20 cellular contexts compared by ENCODE assay signal in the genomic region with DNA sequence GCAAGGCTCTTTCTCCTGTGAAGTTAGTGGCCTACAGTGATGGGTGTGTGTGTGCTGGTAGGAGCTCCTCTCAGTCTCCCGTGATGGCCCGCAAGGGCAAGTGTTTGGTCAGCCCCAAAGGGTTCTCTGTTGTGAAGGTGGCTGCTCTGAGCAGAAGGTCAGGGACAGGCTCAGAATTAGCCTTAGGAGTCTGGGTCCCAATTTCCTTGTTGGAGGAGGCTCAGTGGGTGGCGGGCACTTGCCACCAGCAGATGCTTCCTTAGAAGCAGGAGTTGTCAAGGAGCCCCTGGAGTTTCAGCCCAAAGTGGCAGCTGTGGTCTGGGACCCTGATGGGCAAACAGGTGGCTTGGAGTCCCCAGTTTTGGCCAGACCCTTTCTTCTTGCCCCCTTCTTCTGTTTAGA.
DNase-seq lines count a peak whose midpoint lies in the region; ATAC-seq, FAIRE-seq and TF ChIP-seq lines count a peak whose summit lies in the region.
"Had no signal": no experiment of that assay in that cellular context is flagged by ENCODE, and none has a peak within 500 bp of the region (broad histone marks: within the 10 kb centered on the region; RNA-seq: fewer than 3 reads in every experiment).

No MANE protein-coding gene starts in this region.

- in situ Hi-C loops in gastrocnemius medialis (cut with MboI; ENCODE audit: low sequenced_read_pairs in 4 of 4), result no loop called here

- no peak for FAIRE-seq in A549 (lab: Jason Lieb, UNC)
- FAIRE-seq: G401.6, GM12892, small intestine had no signal

- no peak for ATAC-seq in A549
- ATAC-seq in gastrocnemius medialis, result no peak
- ATAC-seq in GM18861 (IDR thresholded peaks at IDR 0.05; ENCODE audit: unreplicated experiment), result no peak
- ATAC-seq: activated CD4-positive, CD25-positive, alpha-beta regulatory T cell treated with anti-CD3 and anti-CD28 coated beads, Interleukin-2, amount 50 U/mL, for 24 hours; activated naive CD4-positive, alpha-beta T cell treated with anti-CD3 and anti-CD28 coated beads, Interleukin-2, amount 50 U/mL, for 72 hours; stimulated activated naive B cell treated with anti-CD40 and anti-IgM and Interleukin-4, amounts not matched to agents 10 μg/mL and 1 μg/mL and 100 μg/mL, for 72 hours had no signal

- CTCF ChIA-PET in A549 (lab: Yijun Ruan, JAX), result interaction anchor here (1.2 to 3.1 kb wide), 2 partner anchors 15 to 52 kb away, joined by 3 to 16 read pairs; no protein-coding TSS in a partner anchor

- no peak for TF ChIP-seq EP300 in A549 (IDR thresholded peaks at IDR 0.05)

- WGBS in A549 (ENCODE audit: missing lambda C conversion rate), result 95% methylated on average over 3 of the region's 3 CpGs

- TF ChIP-seq RAD21 in A549 (conservative IDR thresholded peaks at IDR 0.05 in 1 of 2, IDR thresholded peaks at IDR 0.05 in 1 of 2), result no peak

- H3K27ac ChIP-seq in A549 (peak overlapping the region; percentile 93 to 98), Peyer's patch (peak overlapping the region in 1 of 4 donors; percentile 70), gastrocnemius medialis (peak overlapping the region; percentile 75 to 93 (median 91)), left ventricle myocardium inferior (replicated peaks) (no peak overlapping the region)
- H3K27ac ChIP-seq: ovary had no signal

- H3K36me3 ChIP-seq in Peyer's patch, result no peaks in the 10 kb centered on the region
- no peaks in the 10 kb centered on the region for H3K36me3 ChIP-seq in gastrocnemius medialis
- no peaks in the 10 kb centered on the region for H3K36me3 ChIP-seq in left ventricle myocardium inferior
- H3K36me3 ChIP-seq: ovary had no signal

- H3K4me2 ChIP-seq in A549, result peak overlapping the region; percentile 82; the same call in 2 of the 3 replicates

- intact Hi-C loops in gastrocnemius medialis (cut with DNase I; ENCODE audit: low total_unique reads), result loop anchor here (5.0 to 10.0 kb wide), 2 partner anchors 150 to 188 kb away; a partner anchor contains a TSS
- intact Hi-C loops in left ventricle myocardium inferior (cut with micrococcal nuclease), result no loop called here

- no peak for TF ChIP-seq POLR2A in A549 (IDR thresholded peaks at IDR 0.05; ENCODE audit: low read length)
- TF ChIP-seq POLR2A in Peyer's patch (IDR thresholded peaks at IDR 0.05), result no peak
- no peak for TF ChIP-seq POLR2A in gastrocnemius medialis (IDR thresholded peaks at IDR 0.05)

- POLR2A ChIA-PET in A549 (lab: Yijun Ruan, JAX), result no interaction called here

- H3K27me3 ChIP-seq in Peyer's patch (no peaks in the 10 kb centered on the region), gastrocnemius medialis (no peaks in the 10 kb centered on the region), left ventricle myocardium inferior (ENCODE audit: low read depth) (no peaks in the 10 kb centered on the region)
- H3K27me3 ChIP-seq: ovary had no signal

- DNase-seq in A549 (ENCODE audit: low read depth in 1 of 2, low spot score in 1 of 2), result no peak
- DNase-seq in Peyer's patch, result peak in 2 of 3 donors; percentile 18 to 26
- peak; percentile 34 for DNase-seq in islet precursor cell
- DNase-seq in gastrocnemius medialis, result no peak
- DNase-seq in stimulated activated CD4-positive, alpha-beta T cell treated with anti-CD3 and anti-CD28 coated beads, Interleukin-4, amount 100 ng/mL, for 1 hour, result no peak
- no peak for DNase-seq in AG08395 (ENCODE audit: low spot score)
- DNase-seq in left ventricle myocardium inferior, result no peak
- DNase-seq: activated T-cell treated with anti-CD3 and anti-CD28 coated beads, Interleukin-2, amount 50 U/mL, for 24 hours; COR-L47; GOT3; NCI-H146; small intestine; stimulated activated naive B cell treated with anti-CD40 and anti-IgM and Interleukin-4, amounts not matched to agents 10 μg/mL and 1 μg/mL and 100 μg/mL, for 72 hours had no signal

- H3K9me3 ChIP-seq in A549, result no peaks in the 10 kb centered on the region
- no peaks in the 10 kb centered on the region for H3K9me3 ChIP-seq in Peyer's patch
- H3K9me3 ChIP-seq in gastrocnemius medialis, result no peaks in the 10 kb centered on the region
- H3K9me3 ChIP-seq in left ventricle myocardium inferior (replicated peaks), result no peaks in the 10 kb centered on the region
- H3K9me3 ChIP-seq: mucosa of descending colon, ovary had no signal

- TF ChIP-seq CTCF in A549 (IDR thresholded peaks at IDR 0.05) (no peak), Peyer's patch (IDR thresholded peaks at IDR 0.05) (no peak), gastrocnemius medialis (IDR thresholded peaks at IDR 0.05 in 4 of 5, conservative IDR thresholded peaks at IDR 0.05 in 1 of 5) (no peak), left ventricle myocardium inferior (IDR thresholded peaks at IDR 0.05; ENCODE audit: borderline replicate concordance) (no peak)

- H3K4me1 ChIP-seq in A549 (peaks cover 67% of the 10 kb centered on the region), Peyer's patch (peaks cover 0 to 10% (median 0%) of the 10 kb centered on the region in 4 donors), gastrocnemius medialis (peaks cover 63 to 79% of the 10 kb centered on the region in 2 donors), left ventricle myocardium inferior (peaks cover 38% of the 10 kb centered on the region)

- H3K4me3 ChIP-seq in A549 (no peak overlapping the region), Peyer's patch (no peak overlapping the region), gastrocnemius medialis (no peak overlapping the region), left ventricle myocardium inferior (no peak overlapping the region)
- H3K4me3 ChIP-seq: mucosa of descending colon, ovary had no signal

TF ChIP-seq in A549, 52 proteins besides CTCF, POLR2A, EP300 and RAD21:
- TF ChIP-seq JUN (IDR thresholded peaks at IDR 0.05), result no peak
- no peak for TF ChIP-seq CHD4 (IDR thresholded peaks at IDR 0.05; ENCODE audit: borderline replicate concordance)
- no peak for TF ChIP-seq TFCP2L1 (CRISPR knock-in tag; IDR thresholded peaks at IDR 0.05)
- TF ChIP-seq CEBPB (IDR thresholded peaks at IDR 0.05), result no peak
- TF ChIP-seq, protein P1, sequence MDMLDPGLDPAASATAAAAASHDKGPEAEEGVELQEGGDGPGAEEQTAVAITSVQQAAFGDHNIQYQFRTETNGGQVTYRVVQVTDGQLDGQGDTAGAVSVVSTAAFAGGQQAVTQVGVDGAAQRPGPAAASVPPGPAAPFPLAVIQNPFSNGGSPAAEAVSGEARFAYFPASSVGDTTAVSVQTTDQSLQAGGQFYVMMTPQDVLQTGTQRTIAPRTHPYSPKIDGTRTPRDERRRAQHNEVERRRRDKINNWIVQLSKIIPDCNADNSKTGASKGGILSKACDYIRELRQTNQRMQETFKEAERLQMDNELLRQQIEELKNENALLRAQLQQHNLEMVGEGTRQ (IDR thresholded peaks at IDR 0.05), result no peak
- no peak for TF ChIP-seq RFX5 (IDR thresholded peaks at IDR 0.05)
- TF ChIP-seq, protein P2, sequence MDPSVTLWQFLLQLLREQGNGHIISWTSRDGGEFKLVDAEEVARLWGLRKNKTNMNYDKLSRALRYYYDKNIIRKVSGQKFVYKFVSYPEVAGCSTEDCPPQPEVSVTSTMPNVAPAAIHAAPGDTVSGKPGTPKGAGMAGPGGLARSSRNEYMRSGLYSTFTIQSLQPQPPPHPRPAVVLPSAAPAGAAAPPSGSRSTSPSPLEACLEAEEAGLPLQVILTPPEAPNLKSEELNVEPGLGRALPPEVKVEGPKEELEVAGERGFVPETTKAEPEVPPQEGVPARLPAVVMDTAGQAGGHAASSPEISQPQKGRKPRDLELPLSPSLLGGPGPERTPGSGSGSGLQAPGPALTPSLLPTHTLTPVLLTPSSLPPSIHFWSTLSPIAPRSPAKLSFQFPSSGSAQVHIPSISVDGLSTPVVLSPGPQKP (IDR thresholded peaks at IDR 0.05; ENCODE audit: low read depth, low read length), result no peak
- TF ChIP-seq HOXB5 (CRISPR knock-in tag; IDR thresholded peaks at IDR 0.05), result no peak
- no peak for TF ChIP-seq MAZ (IDR thresholded peaks at IDR 0.05; ENCODE audit: borderline replicate concordance, low read depth, low read length)
- TF ChIP-seq, protein P3, sequence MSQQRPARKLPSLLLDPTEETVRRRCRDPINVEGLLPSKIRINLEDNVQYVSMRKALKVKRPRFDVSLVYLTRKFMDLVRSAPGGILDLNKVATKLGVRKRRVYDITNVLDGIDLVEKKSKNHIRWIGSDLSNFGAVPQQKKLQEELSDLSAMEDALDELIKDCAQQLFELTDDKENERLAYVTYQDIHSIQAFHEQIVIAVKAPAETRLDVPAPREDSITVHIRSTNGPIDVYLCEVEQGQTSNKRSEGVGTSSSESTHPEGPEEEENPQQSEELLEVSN (IDR thresholded peaks at IDR 0.05; ENCODE audit: borderline replicate concordance, low read depth), result no peak
- TF ChIP-seq CBX8 (IDR thresholded peaks at IDR 0.05), result no peak
- TF ChIP-seq, protein P4, sequence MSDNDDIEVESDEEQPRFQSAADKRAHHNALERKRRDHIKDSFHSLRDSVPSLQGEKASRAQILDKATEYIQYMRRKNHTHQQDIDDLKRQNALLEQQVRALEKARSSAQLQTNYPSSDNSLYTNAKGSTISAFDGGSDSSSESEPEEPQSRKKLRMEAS (IDR thresholded peaks at IDR 0.05), result no peak

Comparison
In these comparisons a context has a peak if more than half of its experiments do, and no peak if none do; other contexts are left out.
1. DNase-seq: peak in Peyer's patch (2 of 3) and islet precursor cell (single experiment); none in A549 (0 of 2), gastrocnemius medialis (0 of 2), stimulated activated CD4-positive, alpha-beta T cell treated with anti-CD3 and anti-CD28 coated beads, Interleukin-4, amount 100 ng/mL, for 1 hour (single experiment), AG08395 (single experiment) and left ventricle myocardium inferior (single experiment).